In genomic region chr5:117691364-117691763, GRCh38 we compare ENCODE assay signal across 9 cellular contexts.
"Had no signal": no experiment of that assay in that cellular context is flagged by ENCODE, and none has a peak within 500 bp of the region (broad histone marks: within the 10 kb centered on the region; RNA-seq: fewer than 3 reads in every experiment).

No MANE protein-coding gene starts in this region.

- H3K9ac ChIP-seq: GM23248 had no signal

- H3K9me3 ChIP-seq: HAP-1 had no signal

- H3K4me3 ChIP-seq: GM23248, HAP-1, K562 had no signal

- H3K27ac ChIP-seq: GM23248, HL-60 had no signal

- ATAC-seq: HCT116, HepG2, K562 had no signal

- DNase-seq: GM23248, GOT3, H7, HFFc6 had no signal

- H3K4me1 ChIP-seq: HAP-1 had no signal

- H3K36me3 ChIP-seq: HAP-1 had no signal

- H2AFZ ChIP-seq: GM23248 had no signal
